In the genomic region with DNA sequence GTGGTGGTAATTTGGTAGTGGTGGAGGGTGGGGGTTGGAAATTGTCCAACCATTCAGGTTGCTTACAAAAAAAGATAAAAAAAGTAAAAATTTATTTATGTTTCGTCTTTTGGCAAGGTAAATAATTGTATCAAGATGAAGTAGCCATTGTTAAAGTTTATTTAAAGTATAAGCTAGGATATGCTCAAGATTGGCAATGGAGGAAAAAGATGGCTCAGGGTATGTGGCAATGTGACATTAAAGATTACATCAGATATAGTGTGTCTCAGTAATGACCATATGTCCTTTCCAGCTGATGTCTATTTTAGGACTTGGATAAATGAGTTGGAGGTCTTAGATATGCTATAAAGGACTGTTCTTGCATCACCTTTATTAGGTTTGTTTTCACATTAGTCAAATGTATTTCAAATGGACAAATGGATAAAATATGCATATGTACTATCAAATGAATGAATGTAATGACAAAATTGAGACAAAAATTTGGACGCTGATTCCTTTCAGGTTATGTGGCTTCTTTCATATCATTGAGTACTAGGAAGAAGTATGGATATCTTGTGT, we compare ENCODE assay signal across 13 cellular contexts.
A peak's percentile ranks its signal among the peaks of the same experiment; 100 is the strongest.
DNase-seq lines count a peak whose midpoint lies in the region; ATAC-seq and TF ChIP-seq lines count a peak whose summit lies in the region.
"Had no signal": no experiment of that assay in that cellular context is flagged by ENCODE, and none has a peak within 500 bp of the region (broad histone marks: within the 10 kb centered on the region; RNA-seq: fewer than 3 reads in every experiment).

No MANE protein-coding gene starts in this region.

- ATAC-seq in WTC11 = no peak
- ATAC-seq in HG03342 (IDR thresholded peaks at IDR 0.05; ENCODE audit: unreplicated experiment) = no peak
- no peak for ATAC-seq in activated CD8-positive, alpha-beta memory T cell treated with anti-CD3 and anti-CD28 coated beads, Interleukin-2, amount 10 ng/mL, durations not matched to agents 7 days and 5 days
- ATAC-seq: activated CD4-positive, alpha-beta T cell treated with anti-CD3 and anti-CD28 coated beads for 36 hours had no signal

- H3K36me3 Mint-ChIP-seq in WTC11 (no peaks in the 10 kb centered on the region), mesothelial cell of epicardium (no peaks in the 10 kb centered on the region)
- H3K36me3 Mint-ChIP-seq in activated CD8-positive, alpha-beta memory T cell treated with anti-CD3 and anti-CD28 coated beads, Interleukin-2, amount 10 ng/mL, durations not matched to agents 7 days and 5 days = no peaks in the 10 kb centered on the region
- no peaks in the 10 kb centered on the region for H3K36me3 Mint-ChIP-seq in activated CD4-positive, alpha-beta memory T cell treated with anti-CD3 and anti-CD28 coated beads for 36 hours

- H3K4me3 Mint-ChIP-seq in WTC11 = no peak overlapping the region
- H3K4me3 Mint-ChIP-seq in mesothelial cell of epicardium = no peak overlapping the region
- H3K4me3 Mint-ChIP-seq in activated CD8-positive, alpha-beta memory T cell treated with anti-CD3 and anti-CD28 coated beads, Interleukin-2, amount 10 ng/mL, durations not matched to agents 7 days and 5 days = no peak overlapping the region
- no peak overlapping the region for H3K4me3 Mint-ChIP-seq in activated CD4-positive, alpha-beta memory T cell treated with anti-CD3 and anti-CD28 coated beads for 36 hours
- H3K4me3 Mint-ChIP-seq: activated CD4-positive, alpha-beta T cell treated with anti-CD3 and anti-CD28 coated beads for 36 hours had no signal

- WGBS in GM23248 (ENCODE audit: low coverage in 1 of 2, low lambda C conversion rate in 2 of 2, missing lambda C conversion rate in 2 of 2), 2 experiments = 92 to 96% methylated on average over 2 of the region's 2 CpGs

- no peaks in the 10 kb centered on the region for H3K9me3 Mint-ChIP-seq in WTC11
- H3K9me3 Mint-ChIP-seq in mesothelial cell of epicardium = no peaks in the 10 kb centered on the region
- no peaks in the 10 kb centered on the region for H3K9me3 Mint-ChIP-seq in activated CD8-positive, alpha-beta memory T cell treated with anti-CD3 and anti-CD28 coated beads, Interleukin-2, amount 10 ng/mL, durations not matched to agents 7 days and 5 days (ENCODE audit: low read depth)
- H3K9me3 Mint-ChIP-seq in activated CD4-positive, alpha-beta memory T cell treated with anti-CD3 and anti-CD28 coated beads for 36 hours = no peaks in the 10 kb centered on the region
- H3K9me3 Mint-ChIP-seq: CD14-positive monocyte had no signal

- 0 out of 2 replicates have a peak, but pooled peaks cover 4% of the 10 kb centered on the region for H3K4me1 Mint-ChIP-seq in WTC11
- H3K4me1 Mint-ChIP-seq in mesothelial cell of epicardium = peaks cover 37% of the 10 kb centered on the region
- peaks cover 44% of the 10 kb centered on the region for H3K4me1 Mint-ChIP-seq in activated CD8-positive, alpha-beta memory T cell treated with anti-CD3 and anti-CD28 coated beads, Interleukin-2, amount 10 ng/mL, durations not matched to agents 7 days and 5 days
- H3K4me1 Mint-ChIP-seq in activated CD4-positive, alpha-beta memory T cell treated with anti-CD3 and anti-CD28 coated beads for 36 hours (ENCODE audit: low read depth) = peaks cover 47% of the 10 kb centered on the region

- H3K4me1 ChIP-seq in GM23248 (ENCODE audit: insufficient read depth) = peaks cover 32% of the 10 kb centered on the region

- peaks cover 83% of the 10 kb centered on the region for H3K79me2 ChIP-seq in GM23248 (ENCODE audit: insufficient read depth)

- POLR2A ChIA-PET in WTC11 (lab: Charles Lee) = no interaction called here
- POLR2A ChIA-PET in activated CD4-positive, alpha-beta memory T cell treated with anti-CD3 and anti-CD28 coated beads for 36 hours (lab: Charles Lee) = no interaction called here

- no peak overlapping the region for H3K27ac ChIP-seq in GM23248

- H3K36me3 ChIP-seq in GM23248 (ENCODE audit: low read depth) = no peaks in the 10 kb centered on the region

- peak overlapping the region; percentile 55 for H3K9ac ChIP-seq in GM23248

- H3K9me2 ChIP-seq in GM23248 (ENCODE audit: insufficient read depth) = no peaks in the 10 kb centered on the region

- H3F3A ChIP-seq in GM23248 (ENCODE audit: insufficient read depth) = no peaks in the 10 kb centered on the region

- H2AFZ ChIP-seq in GM23248 = peak overlapping the region; percentile 40; the same call in 1 of the 2 replicates

- H3K27me3 Mint-ChIP-seq in WTC11 (ENCODE audit: low read depth) (no peaks in the 10 kb centered on the region), mesothelial cell of epicardium (ENCODE audit: low read depth) (no peaks in the 10 kb centered on the region)
- peaks cover 27% of the 10 kb centered on the region for H3K27me3 Mint-ChIP-seq in activated CD8-positive, alpha-beta memory T cell treated with anti-CD3 and anti-CD28 coated beads, Interleukin-2, amount 10 ng/mL, durations not matched to agents 7 days and 5 days
- peaks cover 3% of the 10 kb centered on the region for H3K27me3 Mint-ChIP-seq in activated CD4-positive, alpha-beta memory T cell treated with anti-CD3 and anti-CD28 coated beads for 36 hours

- H3K27ac Mint-ChIP-seq in WTC11 (peak overlapping the region; percentile 50; the same call in 1 of the 2 replicates), mesothelial cell of epicardium (peak overlapping the region; percentile 62)
- H3K27ac Mint-ChIP-seq in activated CD8-positive, alpha-beta memory T cell treated with anti-CD3 and anti-CD28 coated beads, Interleukin-2, amount 10 ng/mL, durations not matched to agents 7 days and 5 days = no peak overlapping the region
- H3K27ac Mint-ChIP-seq in activated CD4-positive, alpha-beta memory T cell treated with anti-CD3 and anti-CD28 coated beads for 36 hours = no peak overlapping the region
- H3K27ac Mint-ChIP-seq: activated CD4-positive, alpha-beta T cell treated with anti-CD3 and anti-CD28 coated beads for 36 hours had no signal

- TF ChIP-seq CTCF in WTC11 (IDR thresholded peaks at IDR 0.05) (no peak), mesothelial cell of epicardium (IDR thresholded peaks at IDR 0.05; ENCODE audit: unreplicated experiment) (no peak)

- peak overlapping the region; percentile 58 for H3K4me3 ChIP-seq in GM23248

- intact Hi-C loops in activated CD4-positive, alpha-beta memory T cell treated with anti-CD3 and anti-CD28 coated beads for 36 hours (cut with micrococcal nuclease) = loop anchor here (10.0 kb wide), 1 partner anchor 149 kb away; the partner anchor contains the start of gene CAPZA2

- peak overlapping the region; percentile 84 for H3K4me2 ChIP-seq in GM23248 (ENCODE audit: unreplicated experiment)

- DNase-seq in AML-193 (lab: John Stamatoyannopoulos, UW) (peak; percentile 15 to 58), GM23248 (peak; percentile 27), WTC11 (ENCODE audit: low spot score) (no peak), mesothelial cell of epicardium (ENCODE audit: low spot score in 2 of 2, unreplicated experiment in 2 of 2) (no peak)
- no peak for DNase-seq in activated CD8-positive, alpha-beta memory T cell treated with anti-CD3 and anti-CD28 coated beads, Interleukin-2, amount 10 ng/mL, durations not matched to agents 7 days and 5 days
- DNase-seq in activated CD4-positive, alpha-beta memory T cell treated with anti-CD3 and anti-CD28 coated beads for 36 hours = no peak
- DNase-seq in NK-92 treated with Interleukin-12 subunit alpha and Interleukin-12 subunit beta, amount 100 ng/mL, for 24 hours (lab: John Stamatoyannopoulos, UW) = no peak
- DNase-seq: activated T-cell treated with anti-CD3 and anti-CD28 coated beads, Interleukin-2, amount 50 U/mL, for 1 hour; NCI-H2081 treated with DMSO at 0.1 percent for 48 hours; stimulated activated CD4-positive, alpha-beta T cell treated with anti-CD3 and anti-CD28 coated beads, Interleukin-2, amount 100 ng/mL, for 48 hours had no signal

- no peaks in the 10 kb centered on the region for H4K20me1 ChIP-seq in GM23248 (ENCODE audit: insufficient read depth)

- in situ Hi-C loops in GM23248 (cut with MboI) = no loop called here

- H3K27me3 ChIP-seq in GM23248 (replicated peaks; ENCODE audit: insufficient read depth) = no peaks in the 10 kb centered on the region

- CTCF ChIA-PET in WTC11 (lab: Charles Lee) = interaction anchor here (1.2 to 2.4 kb wide), 2 partner anchors 29 to 84 kb away, joined by 7 to 8 read pairs; no protein-coding TSS in a partner anchor
- CTCF ChIA-PET in activated CD8-positive, alpha-beta memory T cell treated with anti-CD3 and anti-CD28 coated beads, Interleukin-2, amount 10 ng/mL, durations not matched to agents 7 days and 5 days (lab: Charles Lee) = interaction anchor here (0.7 to 2.0 kb wide), 3 partner anchors 24 to 82 kb away, joined by 3 to 9 read pairs (median 3); no protein-coding TSS in a partner anchor
- CTCF ChIA-PET in activated CD4-positive, alpha-beta memory T cell treated with anti-CD3 and anti-CD28 coated beads for 36 hours (lab: Charles Lee) = interaction anchor here (6.6 to 9.3 kb wide), 2 partner anchors 27 to 112 kb away, joined by 42 to 123 read pairs; no protein-coding TSS in a partner anchor

- no peaks in the 10 kb centered on the region for H3K9me3 ChIP-seq in GM23248 (ENCODE audit: low read depth)

TF ChIP-seq in WTC11, 78 proteins besides CTCF, POLR2A, EP300 and RAD21 (continues in another document):
- TF ChIP-seq, protein P1, sequence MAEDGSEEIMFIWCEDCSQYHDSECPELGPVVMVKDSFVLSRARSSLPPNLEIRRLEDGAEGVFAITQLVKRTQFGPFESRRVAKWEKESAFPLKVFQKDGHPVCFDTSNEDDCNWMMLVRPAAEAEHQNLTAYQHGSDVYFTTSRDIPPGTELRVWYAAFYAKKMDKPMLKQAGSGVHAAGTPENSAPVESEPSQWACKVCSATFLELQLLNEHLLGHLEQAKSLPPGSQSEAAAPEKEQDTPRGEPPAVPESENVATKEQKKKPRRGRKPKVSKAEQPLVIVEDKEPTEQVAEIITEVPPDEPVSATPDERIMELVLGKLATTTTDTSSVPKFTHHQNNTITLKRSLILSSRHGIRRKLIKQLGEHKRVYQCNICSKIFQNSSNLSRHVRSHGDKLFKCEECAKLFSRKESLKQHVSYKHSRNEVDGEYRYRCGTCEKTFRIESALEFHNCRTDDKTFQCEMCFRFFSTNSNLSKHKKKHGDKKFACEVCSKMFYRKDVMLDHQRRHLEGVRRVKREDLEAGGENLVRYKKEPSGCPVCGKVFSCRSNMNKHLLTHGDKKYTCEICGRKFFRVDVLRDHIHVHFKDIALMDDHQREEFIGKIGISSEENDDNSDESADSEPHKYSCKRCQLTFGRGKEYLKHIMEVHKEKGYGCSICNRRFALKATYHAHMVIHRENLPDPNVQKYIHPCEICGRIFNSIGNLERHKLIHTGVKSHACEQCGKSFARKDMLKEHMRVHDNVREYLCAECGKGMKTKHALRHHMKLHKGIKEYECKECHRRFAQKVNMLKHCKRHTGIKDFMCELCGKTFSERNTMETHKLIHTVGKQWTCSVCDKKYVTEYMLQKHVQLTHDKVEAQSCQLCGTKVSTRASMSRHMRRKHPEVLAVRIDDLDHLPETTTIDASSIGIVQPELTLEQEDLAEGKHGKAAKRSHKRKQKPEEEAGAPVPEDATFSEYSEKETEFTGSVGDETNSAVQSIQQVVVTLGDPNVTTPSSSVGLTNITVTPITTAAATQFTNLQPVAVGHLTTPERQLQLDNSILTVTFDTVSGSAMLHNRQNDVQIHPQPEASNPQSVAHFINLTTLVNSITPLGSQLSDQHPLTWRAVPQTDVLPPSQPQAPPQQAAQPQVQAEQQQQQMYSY (CRISPR knock-in tag; IDR thresholded peaks at IDR 0.05) = no peak
- TF ChIP-seq NFE2L1 (CRISPR knock-in tag; IDR thresholded peaks at IDR 0.05) = no peak
- TF ChIP-seq IRF2 (CRISPR knock-in tag; IDR thresholded peaks at IDR 0.05; ENCODE audit: borderline replicate concordance, low read depth) = no peak

Comparison
In these comparisons a context has a peak if more than half of its experiments do, and no peak if none do; other contexts are left out.
1. DNase-seq: peak in AML-193 (2 of 2) and GM23248 (single experiment); none in WTC11 (single experiment), mesothelial cell of epicardium (0 of 2), activated CD8-positive, alpha-beta memory T cell treated with anti-CD3 and anti-CD28 coated beads, Interleukin-2, amount 10 ng/mL, durations not matched to agents 7 days and 5 days (single experiment), activated CD4-positive, alpha-beta memory T cell treated with anti-CD3 and anti-CD28 coated beads for 36 hours (single experiment) and NK-92 treated with Interleukin-12 subunit alpha and Interleukin-12 subunit beta, amount 100 ng/mL, for 24 hours (single experiment).
2. H3K27ac Mint-ChIP-seq: peak in WTC11 (single experiment) and mesothelial cell of epicardium (single experiment); none in activated CD8-positive, alpha-beta memory T cell treated with anti-CD3 and anti-CD28 coated beads, Interleukin-2, amount 10 ng/mL, durations not matched to agents 7 days and 5 days (single experiment) and activated CD4-positive, alpha-beta memory T cell treated with anti-CD3 and anti-CD28 coated beads for 36 hours (single experiment).